21 cellular contexts compared by ENCODE assay signal in the genomic region with DNA sequence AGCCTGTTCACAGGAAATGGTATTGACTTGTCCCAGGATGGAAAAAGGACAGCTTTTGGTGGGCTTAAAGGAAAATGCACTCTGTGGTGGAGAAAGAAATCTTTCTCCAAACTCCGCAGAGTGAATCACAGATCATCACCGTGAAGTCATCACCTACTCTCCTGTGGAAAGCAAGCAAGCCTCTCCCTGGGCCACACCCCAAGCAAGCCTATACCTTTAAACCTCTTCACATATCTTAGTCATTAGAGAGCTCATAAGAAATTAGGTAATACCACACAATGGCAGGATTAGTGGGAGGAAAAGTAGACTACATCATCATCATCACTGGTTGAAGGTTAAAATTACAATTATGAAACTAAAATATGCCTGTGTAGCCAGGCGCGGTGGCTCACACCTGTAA. TPM values are rescaled to one million over a fixed set of nuclear protein-coding genes. Genes with fewer than 3 reads are reported as not detected.
DNase-seq lines count a peak whose midpoint lies in the region; ATAC-seq, FAIRE-seq and TF ChIP-seq lines count a peak whose summit lies in the region.
"Had no signal": no experiment of that assay in that cellular context is flagged by ENCODE, and none has a peak within 500 bp of the region (broad histone marks: within the 10 kb centered on the region; RNA-seq: fewer than 3 reads in every experiment).

No MANE protein-coding gene starts in this region.

- no peak for FAIRE-seq in astrocyte (lab: Jason Lieb, UNC)

- TF ChIP-seq POLR2A in sigmoid colon (IDR thresholded peaks at IDR 0.05), result no peak

- H3K4me1 Mint-ChIP-seq in astrocyte (ENCODE audit: low read depth, unreplicated experiment), result peaks cover 31% of the 10 kb centered on the region

- peaks cover 18% of the 10 kb centered on the region for H3K79me2 ChIP-seq in astrocyte (ENCODE audit: insufficient read depth, low read length)

- H3K27ac Mint-ChIP-seq in astrocyte (ENCODE audit: unreplicated experiment), result peak overlapping the region; percentile 56
- H3K27ac Mint-ChIP-seq: activated CD4-positive, alpha-beta memory T cell treated with anti-CD3 and anti-CD28 coated beads for 36 hours; activated T-helper 1 cell treated with anti-CD3 and anti-CD28 coated beads, Interleukin-12 subunit alpha, Interleukin-12 subunit beta, Interleukin-2, Interleukin-4 antibody, amounts not matched to agents 30 ng/mL and 10 ng/mL and 1 ng/mL, durations not matched to agents 14 hours and 24 hours and 36 hours; naive thymus-derived CD8-positive, alpha-beta T cell had no signal

- H3K27me3 Mint-ChIP-seq in astrocyte (ENCODE audit: low read depth, unreplicated experiment), result no peaks in the 10 kb centered on the region
- H3K27me3 Mint-ChIP-seq: activated CD4-positive, alpha-beta memory T cell treated with anti-CD3 and anti-CD28 coated beads for 36 hours had no signal

- H3K36me3 ChIP-seq in HUES64 (ENCODE audit: insufficient read depth, low read length) (peaks cover 32% of the 10 kb centered on the region), astrocyte (ENCODE audit: insufficient read depth, low read length) (no peaks in the 10 kb centered on the region), iPS-20b (ENCODE audit: insufficient read depth, low read depth, low read length) (peaks cover 51% of the 10 kb centered on the region), sigmoid colon (no peaks in the 10 kb centered on the region)
- H3K36me3 ChIP-seq: Peyer's patch had no signal

- no peak for TF ChIP-seq CTCF in astrocyte (IDR thresholded peaks at IDR 0.05; ENCODE audit: insufficient read depth, low read depth, low read length)
- TF ChIP-seq CTCF in sigmoid colon (IDR thresholded peaks at IDR 0.05), result no peak

- ATAC-seq in HG03159 (IDR thresholded peaks at IDR 0.05; ENCODE audit: unreplicated experiment) (no peak), HG03025 (IDR thresholded peaks at IDR 0.05; ENCODE audit: low FRiP score, unreplicated experiment) (no peak)
- ATAC-seq: naive thymus-derived CD8-positive, alpha-beta T cell had no signal

- H3K36me3 Mint-ChIP-seq in astrocyte (ENCODE audit: low read depth, unreplicated experiment), result peaks cover 2% of the 10 kb centered on the region
- H3K36me3 Mint-ChIP-seq: activated CD4-positive, alpha-beta memory T cell treated with anti-CD3 and anti-CD28 coated beads for 36 hours; naive thymus-derived CD8-positive, alpha-beta T cell had no signal

- 0 out of 2 replicates have a peak overlapping the region, but pooled peaks have one; percentile 7 for H3K4me3 ChIP-seq in HUES64 (ENCODE audit: low read length)
- H3K4me3 ChIP-seq in astrocyte (ENCODE audit: insufficient read depth, low read depth, low read length), result no peak overlapping the region
- peak overlapping the region; percentile 10; the same call in 1 of the 2 replicates for H3K4me3 ChIP-seq in iPS-20b (ENCODE audit: low read length)
- no peak overlapping the region for H3K4me3 ChIP-seq in sigmoid colon
- H3K4me3 ChIP-seq: Peyer's patch, testis had no signal

- no peak overlapping the region for H3K4me3 Mint-ChIP-seq in astrocyte (ENCODE audit: unreplicated experiment)
- H3K4me3 Mint-ChIP-seq: activated CD4-positive, alpha-beta memory T cell treated with anti-CD3 and anti-CD28 coated beads for 36 hours; activated T-helper 1 cell treated with anti-CD3 and anti-CD28 coated beads, Interleukin-12 subunit alpha, Interleukin-12 subunit beta, Interleukin-2, Interleukin-4 antibody, amounts not matched to agents 30 ng/mL and 10 ng/mL and 1 ng/mL, durations not matched to agents 14 hours and 24 hours and 36 hours; naive thymus-derived CD8-positive, alpha-beta T cell had no signal

- H2AFZ ChIP-seq in astrocyte (ENCODE audit: low read depth, low read length), result no peak overlapping the region

- H3K9ac ChIP-seq in HUES64 (ENCODE audit: low read depth, low read length), result peak overlapping the region; percentile 0; the same call in 1 of the 2 replicates
- no peak overlapping the region for H3K9ac ChIP-seq in astrocyte (ENCODE audit: low read length)
- H3K9ac ChIP-seq in iPS-20b (ENCODE audit: low read depth, low read length), result peak overlapping the region; percentile 50; the same call in 1 of the 2 replicates

- H3K27ac ChIP-seq in HUES64 (ENCODE audit: low read depth, low read length) (peak overlapping the region; percentile 61; the same call in 1 of the 2 replicates), astrocyte (ENCODE audit: low read depth, low read length) (no peak overlapping the region), iPS-20b (ENCODE audit: low read length) (peak overlapping the region; percentile 50), sigmoid colon (peak overlapping the region in 3 of 4 donors; percentile 13 to 57 (median 13))
- H3K27ac ChIP-seq: testis had no signal

- WGBS in HUES64, result 89% methylated on average over 4 of the region's 4 CpGs
- WGBS in sigmoid colon, 2 donors, result 83 to 93% methylated on average over 4 of the region's 4 CpGs

- TF ChIP-seq EP300 in sigmoid colon (IDR thresholded peaks at IDR 0.05), result no peak

- H4K20me1 ChIP-seq in astrocyte (ENCODE audit: insufficient read depth, low read length), result peaks cover 37% of the 10 kb centered on the region

- H3K9me3 ChIP-seq in HUES64 (ENCODE audit: insufficient read depth, low read depth, low read length), result no peaks in the 10 kb centered on the region
- no peaks in the 10 kb centered on the region for H3K9me3 ChIP-seq in astrocyte (ENCODE audit: insufficient read depth, low read depth, low read length)
- H3K9me3 ChIP-seq in iPS-20b (ENCODE audit: insufficient read depth, low read depth, low read length), result no peaks in the 10 kb centered on the region
- no peaks in the 10 kb centered on the region for H3K9me3 ChIP-seq in sigmoid colon
- H3K9me3 ChIP-seq: BE2C, Peyer's patch, testis had no signal

- H3K27me3 ChIP-seq in HUES64 (ENCODE audit: insufficient read depth, low read length), result no peaks in the 10 kb centered on the region
- H3K27me3 ChIP-seq in astrocyte (ENCODE audit: insufficient read depth, low read length), result no peaks in the 10 kb centered on the region
- H3K27me3 ChIP-seq in iPS-20b (ENCODE audit: insufficient read depth, low read length), result no peaks in the 10 kb centered on the region
- H3K27me3 ChIP-seq in sigmoid colon, result no peaks in the 10 kb centered on the region
- H3K27me3 ChIP-seq: BE2C, Peyer's patch, testis had no signal

- peaks cover 51% of the 10 kb centered on the region for H3K4me1 ChIP-seq in HUES64 (ENCODE audit: insufficient read depth, low read length)
- H3K4me1 ChIP-seq in astrocyte (ENCODE audit: insufficient read depth, low read length), result peaks cover 10% of the 10 kb centered on the region
- peaks cover 36% of the 10 kb centered on the region for H3K4me1 ChIP-seq in iPS-20b (ENCODE audit: insufficient read depth, low read length)
- H3K4me1 ChIP-seq in sigmoid colon, result peaks cover 0 to 66% (median 56%) of the 10 kb centered on the region in 4 donors

- peak; percentile 43 for DNase-seq in astrocyte (ENCODE audit: low read depth)
- DNase-seq in sigmoid colon, result no peak
- no peak for DNase-seq in AG08395 (ENCODE audit: low spot score)
- no peak for DNase-seq in activated CD4-positive, CD25-positive, alpha-beta regulatory T cell (lab: John Stamatoyannopoulos, UW)
- DNase-seq: activated CD4-positive, alpha-beta memory T cell treated with anti-CD3 and anti-CD28 coated beads for 36 hours; aorta; cortex of kidney; hypothalamus; left ventricle myocardium superior; naive thymus-derived CD8-positive, alpha-beta T cell; NCI-H2029 treated with DMSO at 0.1 percent for 48 hours; Peyer's patch; right cardiac atrium; SW 1271; testis had no signal

- intact Hi-C loops in sigmoid colon (cut with DNase I), result no loop called here

- H3K9me3 Mint-ChIP-seq in astrocyte (ENCODE audit: unreplicated experiment), result no peaks in the 10 kb centered on the region
- H3K9me3 Mint-ChIP-seq: activated CD4-positive, alpha-beta memory T cell treated with anti-CD3 and anti-CD28 coated beads for 36 hours; activated T-helper 1 cell treated with anti-CD3 and anti-CD28 coated beads, Interleukin-12 subunit alpha, Interleukin-12 subunit beta, Interleukin-2, Interleukin-4 antibody, amounts not matched to agents 30 ng/mL and 10 ng/mL and 1 ng/mL, durations not matched to agents 14 hours and 24 hours and 36 hours; naive thymus-derived CD8-positive, alpha-beta T cell had no signal

- H3K4me2 ChIP-seq in astrocyte (ENCODE audit: low read length), result no peak overlapping the region

RNA-seq across cellular contexts. Expression of gene TLE1, which starts 23.2 kb away (rescaled TPM):
- polyA plus RNA-seq in HUES64 (2013, experiment 1 of 2), result 62.3 TPM
- polyA plus RNA-seq in HUES64 (2013, experiment 2 of 2), result 63.8 TPM
- total RNA-seq in astrocyte (23.6 and 29.6 TPM in 2 replicates), sigmoid colon (10 to 100 TPM; 45.7 to 54.6 (median 50.6) TPM)
- 10 to 100 TPM; 28.9 to 43.4 (median 30.0) TPM for polyA plus RNA-seq in sigmoid colon
- total RNA-seq: activated T-helper 1 cell treated with anti-CD3 and anti-CD28 coated beads, Interleukin-12 subunit alpha, Interleukin-12 subunit beta, Interleukin-2, Interleukin-4 antibody, amounts not matched to agents 30 ng/mL and 10 ng/mL and 1 ng/mL, durations not matched to agents 14 hours and 24 hours and 36 hours had no signal

Comparison
In these comparisons a context has a peak if more than half of its experiments do, and no peak if none do; other contexts are left out.
1. H3K4me3 ChIP-seq: peak in HUES64 (single experiment) and iPS-20b (single experiment); none in astrocyte (single experiment) and sigmoid colon (0 of 4).